11 cellular contexts compared by ENCODE assay signal in the genomic region with DNA sequence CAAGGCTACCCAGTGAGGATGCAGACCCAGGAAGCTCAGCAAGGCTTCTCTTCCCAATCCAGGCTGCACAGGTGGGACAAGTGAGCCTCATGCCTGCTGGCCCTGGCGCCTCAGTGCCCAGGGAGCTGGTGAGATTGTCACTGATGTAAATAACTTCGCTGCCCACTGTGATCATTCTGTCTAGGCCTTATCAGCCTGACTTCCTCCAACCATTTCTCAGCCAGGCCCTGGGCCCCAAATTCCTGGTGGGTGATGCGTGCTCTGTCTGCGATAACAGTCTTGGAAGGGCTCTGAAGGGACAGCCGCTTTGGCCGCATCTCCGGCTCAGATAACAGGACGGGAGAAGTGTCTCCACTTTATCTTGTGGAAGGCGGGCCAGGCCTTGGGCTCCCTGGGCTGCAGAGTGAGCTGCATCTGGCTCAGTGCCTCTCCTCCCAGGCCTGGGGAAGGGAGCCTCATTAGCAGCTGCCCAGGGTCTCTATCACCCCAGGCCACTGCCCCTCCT. TPM values are rescaled to one million over a fixed set of nuclear protein-coding genes. Genes with fewer than 3 reads are reported as not detected.
DNase-seq lines count a peak whose midpoint lies in the region; ATAC-seq, FAIRE-seq and TF ChIP-seq lines count a peak whose summit lies in the region.
"Had no signal": no experiment of that assay in that cellular context is flagged by ENCODE, and none has a peak within 500 bp of the region (broad histone marks: within the 10 kb centered on the region; RNA-seq: fewer than 3 reads in every experiment).

No MANE protein-coding gene starts in this region.

- FAIRE-seq in HepG2 (lab: Jason Lieb, UNC), result no peak

- H3K9ac ChIP-seq in liver (ENCODE audit: low read depth in 1 of 2, low read length in 2 of 2) (no peak overlapping the region), HepG2 (ENCODE audit: insufficient read depth, low read depth, low read length) (no peak overlapping the region)

- H3K4me3 Mint-ChIP-seq in activated CD8-positive, alpha-beta memory T cell treated with anti-CD3 and anti-CD28 coated beads, Interleukin-2, amount 10 ng/mL, durations not matched to agents 7 days and 5 days, result no peak overlapping the region

- H3K27me3 Mint-ChIP-seq in activated CD8-positive, alpha-beta memory T cell treated with anti-CD3 and anti-CD28 coated beads, Interleukin-2, amount 10 ng/mL, durations not matched to agents 7 days and 5 days, result peaks cover 61% of the 10 kb centered on the region

- peaks cover 3% of the 10 kb centered on the region for H3K36me3 Mint-ChIP-seq in activated CD8-positive, alpha-beta memory T cell treated with anti-CD3 and anti-CD28 coated beads, Interleukin-2, amount 10 ng/mL, durations not matched to agents 7 days and 5 days

- no peak for TF ChIP-seq RAD21 in liver (IDR thresholded peaks at IDR 0.05)
- TF ChIP-seq RAD21 in HepG2 (CRISPR knock-in tag; IDR thresholded peaks at IDR 0.05), result no peak

- intact Hi-C loops in HepG2 (cut with micrococcal nuclease; ENCODE audit: unreplicated experiment) (no loop called here), uterus (cut with DNase I; ENCODE audit: low total_unique reads) (no loop called here)

- no peak for TF ChIP-seq CTCF in liver (IDR thresholded peaks at IDR 0.05; ENCODE audit: low read depth, low read length, missing input control)
- no peak for TF ChIP-seq CTCF in HepG2 (CRISPR knock-in tag; IDR thresholded peaks at IDR 0.05)
- no peak for TF ChIP-seq CTCF in brain microvascular endothelial cell (IDR thresholded peaks at IDR 0.05; ENCODE audit: low read depth, low read length, missing control alignments)
- no peak for TF ChIP-seq CTCF in uterus (IDR thresholded peaks at IDR 0.05)

- peaks cover 0 to 16% (median 7%) of the 10 kb centered on the region in 4 donors for H3K27me3 ChIP-seq in liver (ENCODE audit: control insufficient read depth in 4 of 4, insufficient read depth in 4 of 4, low read length in 3 of 4)
- H3K27me3 ChIP-seq in HepG2 (ENCODE audit: control insufficient read depth in 1 of 2, insufficient read depth in 2 of 2, low read length in 2 of 2), result peaks cover 15 to 77% of the 10 kb centered on the region in 2 experiments
- no peaks in the 10 kb centered on the region for H3K27me3 ChIP-seq in brain microvascular endothelial cell (replicated peaks)
- no peaks in the 10 kb centered on the region for H3K27me3 ChIP-seq in uterus

- H3K27ac Mint-ChIP-seq in activated CD8-positive, alpha-beta memory T cell treated with anti-CD3 and anti-CD28 coated beads, Interleukin-2, amount 10 ng/mL, durations not matched to agents 7 days and 5 days, result no peak overlapping the region

- no peaks in the 10 kb centered on the region for H3K79me2 ChIP-seq in HepG2 (ENCODE audit: insufficient read depth, low read length)

- no peak for TF ChIP-seq EP300 in HepG2 (IDR thresholded peaks at IDR 0.05; ENCODE audit: low read depth in 2 of 2, low read length in 2 of 2)
- TF ChIP-seq EP300 in HepG2 (CRISPR knock-in tag; IDR thresholded peaks at IDR 0.05; ENCODE audit: borderline replicate concordance), result no peak

- ATAC-seq in HepG2 (no peak), HG03460 (IDR thresholded peaks at IDR 0.05; ENCODE audit: unreplicated experiment) (no peak)
- no peak for ATAC-seq in activated CD8-positive, alpha-beta memory T cell treated with anti-CD3 and anti-CD28 coated beads, Interleukin-2, amount 10 ng/mL, durations not matched to agents 7 days and 5 days

- H3K4me1 ChIP-seq in liver (ENCODE audit: control insufficient read depth in 4 of 4, insufficient read depth in 4 of 4, low read length in 3 of 4) (peaks cover 0 to 2% (median under 1%) of the 10 kb centered on the region in 4 donors), HepG2 (ENCODE audit: insufficient read depth, low read length) (no peaks in the 10 kb centered on the region), uterus (peaks cover 0 to 4% of the 10 kb centered on the region in 2 donors)

- in situ Hi-C loops in HepG2 (cut with HindIII; ENCODE audit: extremely low pct_ligation_motif_present, low pct_unique_long_range_greater_than_20kb), result no loop called here
- in situ Hi-C loops in brain microvascular endothelial cell (cut with HindIII; ENCODE audit: low pct_ligation_motif_present, low sequenced_read_pairs), result no loop called here

- CTCF ChIA-PET in HepG2 (lab: Yijun Ruan, JAX; ENCODE audit: low intra/inter-chr PET ratio, low total read pairs), result no interaction called here
- CTCF ChIA-PET in activated CD8-positive, alpha-beta memory T cell treated with anti-CD3 and anti-CD28 coated beads, Interleukin-2, amount 10 ng/mL, durations not matched to agents 7 days and 5 days (lab: Charles Lee), result interaction anchor here (3.0 kb wide), 1 partner anchor 103 kb away, joined by 24 read pairs; no protein-coding TSS in a partner anchor

- no TSS peak for BruUV-seq in HepG2 (replicated peaks; lab: Mats Ljungman, UMichigan)

- no peak for TF ChIP-seq POLR2A in HepG2 (IDR thresholded peaks at IDR 0.05; ENCODE audit: insufficient read depth in 1 of 2, low read depth in 2 of 2, low read length in 2 of 2)
- TF ChIP-seq POLR2A in uterus (IDR thresholded peaks at IDR 0.05), result no peak

- no peak overlapping the region for H3K27ac ChIP-seq in liver (ENCODE audit: low read depth in 1 of 2, low read length in 2 of 2)
- no peak overlapping the region for H3K27ac ChIP-seq in HepG2 (ENCODE audit: extremely low read length, insufficient read depth, low read length)
- H3K27ac ChIP-seq in brain microvascular endothelial cell, result peak overlapping the region; percentile 70
- H3K27ac ChIP-seq in uterus, result peak overlapping the region; percentile 48 to 68

- 79% methylated on average over 9 of the region's 9 CpGs for WGBS in liver
- 35% methylated on average over 2 of the region's 9 CpGs for WGBS in HepG2 (ENCODE audit: low lambda C conversion rate)

- H3K36me3 ChIP-seq in liver (ENCODE audit: control insufficient read depth in 4 of 4, insufficient read depth in 3 of 4, low read depth in 1 of 4, low read length in 3 of 4), result no peaks in the 10 kb centered on the region
- no peaks in the 10 kb centered on the region for H3K36me3 ChIP-seq in HepG2 (replicated peaks in 1 of 2; ENCODE audit: control insufficient read depth in 1 of 2, insufficient read depth in 2 of 2, low read length in 2 of 2)
- H3K36me3 ChIP-seq in brain microvascular endothelial cell (replicated peaks), result no peaks in the 10 kb centered on the region
- no peaks in the 10 kb centered on the region for H3K36me3 ChIP-seq in uterus

- peaks cover 3% of the 10 kb centered on the region; the same call in 1 of the 2 replicates for H4K20me1 ChIP-seq in HepG2 (ENCODE audit: insufficient read depth, low read length)

- H3K9me3 Mint-ChIP-seq in activated CD8-positive, alpha-beta memory T cell treated with anti-CD3 and anti-CD28 coated beads, Interleukin-2, amount 10 ng/mL, durations not matched to agents 7 days and 5 days (ENCODE audit: low read depth), result peaks cover 2% of the 10 kb centered on the region

- DNase-seq in HepG2 (ENCODE audit: low spot score) (no peak), brain microvascular endothelial cell (peak; percentile 81), kidney tubule cell (ENCODE audit: low spot score) (peak; percentile 25), uterus (peak; percentile 37 to 57)
- DNase-seq in activated CD8-positive, alpha-beta memory T cell treated with anti-CD3 and anti-CD28 coated beads, Interleukin-2, amount 10 ng/mL, durations not matched to agents 7 days and 5 days, result no peak
- no peak for DNase-seq in central memory CD4-positive, alpha-beta T cell
- DNase-seq: activated CD4-positive, alpha-beta T cell treated with anti-CD3 and anti-CD28 coated beads for 4 hours; cortex of kidney had no signal

- H2AFZ ChIP-seq in HepG2 (ENCODE audit: low read length), result no peak overlapping the region

- H3K4me1 Mint-ChIP-seq in activated CD8-positive, alpha-beta memory T cell treated with anti-CD3 and anti-CD28 coated beads, Interleukin-2, amount 10 ng/mL, durations not matched to agents 7 days and 5 days, result peaks cover 31% of the 10 kb centered on the region

- no peak overlapping the region for H3K4me3 ChIP-seq in liver (ENCODE audit: low read depth in 1 of 3, low read length in 3 of 3)
- no peak overlapping the region for H3K4me3 ChIP-seq in HepG2 (replicated peaks in 1 of 3; ENCODE audit: insufficient read depth in 1 of 3, low read depth in 2 of 3, low read length in 3 of 3)
- no peak overlapping the region for H3K4me3 ChIP-seq in brain microvascular endothelial cell (ENCODE audit: low read depth, low read length)
- H3K4me3 ChIP-seq in uterus, result no peak overlapping the region

- H3K9me3 ChIP-seq in liver (ENCODE audit: control insufficient read depth in 4 of 4, low read length in 3 of 4) (peaks cover 0 to 9% (median 0%) of the 10 kb centered on the region in 4 donors), HepG2 (ENCODE audit: low read length) (no peaks in the 10 kb centered on the region), uterus (no peaks in the 10 kb centered on the region)

- POLR2A ChIA-PET in HepG2 (lab: Yijun Ruan, JAX), result no interaction called here

- H3K4me2 ChIP-seq in HepG2 (ENCODE audit: low read depth, low read length), result no peak overlapping the region

RNA-seq across cellular contexts. Expression of a gene that starts 2.2 kb away (rescaled TPM):
- 1 to 10 TPM; 4.4 to 9.1 TPM for total RNA-seq in liver
- polyA plus RNA-seq in liver, result 1 to 10 TPM; 1.3 to 4.3 TPM
- not detected in 2 replicates for total RNA-seq in HepG2 (2016; rRNA removed; fragmentation: Illumina TruSeq; extraction: Trizol)
- total RNA-seq in HepG2 (2016; cell fraction: cytosol; rRNA removed; fragmentation: Illumina TruSeq; extraction: Trizol; ENCODE audit: low read depth), result not detected in 2 replicates
- not detected in 2 replicates for total RNA-seq in HepG2 (2016; cell fraction: insoluble cytoplasmic fraction; rRNA removed; fragmentation: Illumina TruSeq; extraction: Trizol)
- total RNA-seq in HepG2 (2016; cell fraction: membrane; rRNA removed; fragmentation: Illumina TruSeq; extraction: Trizol), result not detected in 2 replicates
- total RNA-seq in HepG2 (2016; cell fraction: nucleus; rRNA removed; fragmentation: Illumina TruSeq; extraction: Trizol), result not detected in 2 replicates
- 0.04 TPM in 1 of 2 replicates, not detected in the other for polyA plus RNA-seq in HepG2 (2011; rRNA removed)
- polyA plus RNA-seq in HepG2 (2011; cell fraction: cytosol; rRNA removed), result 0.04 TPM in 2 replicates
- polyA plus RNA-seq in HepG2 (2011; cell fraction: nucleus; rRNA removed), result 0.02 and 0.05 TPM in 2 replicates
- 0.05 and 0.08 TPM in 2 replicates for polyA plus RNA-seq in HepG2 (2012)
- polyA plus RNA-seq in HepG2 (2016; cell fraction: cytosol; fragmentation: Illumina TruSeq; extraction: Trizol; ENCODE audit: low read depth), result not detected in 2 replicates
- not detected in 2 replicates for polyA plus RNA-seq in HepG2 (2016; cell fraction: insoluble cytoplasmic fraction; fragmentation: Illumina TruSeq; extraction: Trizol; ENCODE audit: low read depth)
- polyA plus RNA-seq in HepG2 (2016; cell fraction: membrane; fragmentation: Illumina TruSeq; extraction: Trizol; ENCODE audit: low read depth), result not detected in 2 replicates
- not detected in 2 replicates for polyA plus RNA-seq in HepG2 (2016; cell fraction: nucleus; fragmentation: Illumina TruSeq; extraction: Trizol; ENCODE audit: insufficient read depth, low read depth)
- polyA minus RNA-seq in HepG2 (2011; rRNA and poly(A)+ RNA removed; ENCODE audit: low replicate concordance), result 0.06 and 0.12 TPM in 2 replicates
- polyA minus RNA-seq in HepG2 (2011; cell fraction: cytosol; rRNA and poly(A)+ RNA removed), result not detected in 2 replicates
- 0.37 TPM in 1 of 2 replicates, not detected in the other for polyA minus RNA-seq in HepG2 (2011; cell fraction: nucleus; rRNA and poly(A)+ RNA removed)
- total RNA-seq in uterus, result 100 to 1,000 TPM in 1 of 4 donors, 10 to 100 TPM in 3; 39.2 to 217 (median 48.6) TPM
- under 1 TPM in 1 of 2 experiments, not detected in 1; 0.35 TPM for total RNA-seq in activated CD8-positive, alpha-beta memory T cell treated with anti-CD3 and anti-CD28 coated beads, Interleukin-2, amount 10 ng/mL, durations not matched to agents 7 days and 5 days
- total RNA-seq: H4 had no signal

Comparison
In these comparisons a context has a peak if more than half of its experiments do, and no peak if none do; other contexts are left out.
1. H3K27ac ChIP-seq: peak in brain microvascular endothelial cell (single experiment) and uterus (2 of 2); none in liver (0 of 2) and HepG2 (single experiment).
2. DNase-seq: peak in brain microvascular endothelial cell (single experiment), kidney tubule cell (single experiment) and uterus (2 of 2); none in HepG2 (single experiment), activated CD8-positive, alpha-beta memory T cell treated with anti-CD3 and anti-CD28 coated beads, Interleukin-2, amount 10 ng/mL, durations not matched to agents 7 days and 5 days (single experiment) and central memory CD4-positive, alpha-beta T cell (single experiment).